ENCODE assay signal across 10 cellular contexts in the genomic region with DNA sequence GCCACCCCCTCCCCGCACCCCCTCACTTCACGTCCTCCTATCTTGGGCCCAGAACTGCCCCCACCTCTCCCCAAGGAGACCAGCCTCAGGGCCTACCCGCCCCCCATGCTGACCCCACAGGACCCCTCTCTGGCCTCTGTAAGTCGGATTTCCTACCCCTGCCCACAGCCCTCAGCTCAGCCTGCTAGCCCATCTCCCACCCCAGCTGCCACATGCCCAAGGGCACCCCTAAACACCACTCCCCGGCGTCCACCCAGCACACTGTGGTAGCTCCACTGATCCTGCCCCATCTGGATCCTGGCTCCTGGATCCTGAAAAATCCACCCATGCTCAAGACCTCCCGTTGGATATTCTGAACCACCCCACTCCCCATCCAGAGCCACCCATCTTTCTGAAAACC. TPM values are rescaled to one million over a fixed set of nuclear protein-coding genes. Genes with fewer than 3 reads are reported as not detected.
A peak's percentile ranks its signal among the peaks of the same experiment; 100 is the strongest.
DNase-seq lines count a peak whose midpoint lies in the region; ATAC-seq and TF ChIP-seq lines count a peak whose summit lies in the region.
"Had no signal": no experiment of that assay in that cellular context is flagged by ENCODE, and none has a peak within 500 bp of the region (broad histone marks: within the 10 kb centered on the region; RNA-seq: fewer than 3 reads in every experiment).

No MANE protein-coding gene starts in this region.

- WGBS in aorta, 2 donors, result 31 to 35% methylated on average over 7 of the region's 7 CpGs

- CTCF ChIA-PET in T-cell (lab: Charles Lee), result interaction anchor here (0.5 to 0.6 kb wide), 2 partner anchors 450 to 711 kb away, joined by 3 to 4 read pairs; no protein-coding TSS in a partner anchor

- intact Hi-C loops in aorta (cut with DNase I), result loop anchor here in 1 of 2 donors (1.0 kb wide), 1 partner anchor 72 kb away; the partner anchor contains the start of gene MAP2K7

- peak overlapping the region; percentile 73 to 81 (median 80) for H3K4me3 Mint-ChIP-seq in T-cell

- H3K9me3 ChIP-seq in skeletal muscle tissue (ENCODE audit: control insufficient read depth in 3 of 3, low read length in 3 of 3) (no peaks in the 10 kb centered on the region), aorta (ENCODE audit: control insufficient read depth, low read length) (no peaks in the 10 kb centered on the region)

- H3K27ac Mint-ChIP-seq in T-cell, result no peak overlapping the region

- peaks cover 17 to 21% (median 19%) of the 10 kb centered on the region in 3 donors for H3K4me1 Mint-ChIP-seq in T-cell

- TF ChIP-seq CTCF in GM13977 (IDR thresholded peaks at IDR 0.05; ENCODE audit: extremely low read depth, insufficient read depth, missing control alignments) (no peak), fibroblast of pulmonary artery (IDR thresholded peaks at IDR 0.05; ENCODE audit: low read length, missing control alignments) (no peak), omental fat pad (IDR thresholded peaks at IDR 0.05) (no peak)

- peak overlapping the region in 1 of 3 donors; percentile 80 for H3K9ac ChIP-seq in skeletal muscle tissue (ENCODE audit: low read depth in 1 of 3, low read length in 3 of 3)

- H3K4me1 ChIP-seq in skeletal muscle tissue (ENCODE audit: control insufficient read depth in 3 of 3, insufficient read depth in 3 of 3, low read length in 3 of 3) (peaks cover 16 to 24% (median 23%) of the 10 kb centered on the region in 3 donors), aorta (ENCODE audit: control insufficient read depth in 1 of 2, insufficient read depth in 2 of 2, low read length in 2 of 2) (no peaks in the 10 kb centered on the region)

- H3K4me3 ChIP-seq in fibroblast of pulmonary artery (replicated peaks; ENCODE audit: low read depth, low read length), result peak overlapping the region; percentile 66
- H3K4me3 ChIP-seq in skeletal muscle tissue (ENCODE audit: low read length in 3 of 3), result peak overlapping the region; percentile 43 to 65 (median 49)
- H3K4me3 ChIP-seq in aorta (ENCODE audit: low read length in 2 of 2), result peak overlapping the region in 1 of 2 donors; percentile 70

- H3K36me3 ChIP-seq in skeletal muscle tissue (ENCODE audit: control insufficient read depth in 3 of 3, insufficient read depth in 3 of 3, low read length in 3 of 3) (no peaks in the 10 kb centered on the region), aorta (ENCODE audit: control insufficient read depth in 1 of 2, insufficient read depth in 2 of 2, low read length in 1 of 2) (no peaks in the 10 kb centered on the region)

- in situ Hi-C loops in GM13977 (cut with MboI; ENCODE audit: low pct_unique_long_range_greater_than_20kb, low sequenced_read_pairs, unreplicated experiment), result no loop called here

- peaks cover 0 to 5% (median 0%) of the 10 kb centered on the region in 3 donors for H3K27me3 ChIP-seq in skeletal muscle tissue (ENCODE audit: control insufficient read depth in 3 of 3, insufficient read depth in 3 of 3, low read length in 3 of 3)
- no peaks in the 10 kb centered on the region for H3K27me3 ChIP-seq in aorta (ENCODE audit: control insufficient read depth in 1 of 2, insufficient read depth in 2 of 2, low read length in 1 of 2)

- H3K36me3 Mint-ChIP-seq in T-cell, result no peaks in the 10 kb centered on the region

- H3K27me3 Mint-ChIP-seq in T-cell, result no peaks in the 10 kb centered on the region

- DNase-seq in GM13977 (ENCODE audit: low spot score) (peak; percentile 30), T-cell (no peak), fibroblast of pulmonary artery (ENCODE audit: low read depth) (no peak), aorta (no peak), SW 1271 (lab: John Stamatoyannopoulos, UW) (no peak), NCI-H345 treated with DMSO at 0.1 percent for 48 hours (lab: John Stamatoyannopoulos, UW; ENCODE audit: unreplicated experiment) (no peak), omental fat pad (ENCODE audit: low spot score) (no peak)
- DNase-seq: NCI-H1092 had no signal

- ATAC-seq in T-cell (replicated peaks in 1 of 4), result no peak
- ATAC-seq in aorta (ENCODE audit: low FRiP score), result no peak
- no peak for ATAC-seq in omental fat pad (ENCODE audit: low FRiP score)

- H3K27ac ChIP-seq in skeletal muscle tissue (ENCODE audit: low read depth, low read length) (no peak overlapping the region), aorta (ENCODE audit: low read depth in 1 of 2, low read length in 2 of 2) (no peak overlapping the region)

- no peaks in the 10 kb centered on the region for H3K9me3 Mint-ChIP-seq in T-cell

- POLR2A ChIA-PET in T-cell (lab: Charles Lee), result no interaction called here

RNA-seq across cellular contexts. Expression of gene EVI5L, which starts 0.8 kb away (rescaled TPM):
- total RNA-seq in T-cell, result 10 to 100 TPM in 4 of 5 donors, 1 to 10 TPM in 1; 9.6 to 15.1 (median 13.7) TPM
- total RNA-seq in skeletal muscle tissue, result 9.4 TPM
- total RNA-seq in aorta, result 10 to 100 TPM; 13.0 to 13.4 TPM
- 10 to 100 TPM in 1 of 2 donors, 1 to 10 TPM in 1; 4.3 to 11.9 TPM for polyA plus RNA-seq in aorta
- total RNA-seq in omental fat pad, result 10 to 100 TPM in 1 of 4 donors, 1 to 10 TPM in 3; 6.9 to 10.8 (median 7.9) TPM

RNA-seq across cellular contexts. Expression of gene PRR36, which starts 43.4 kb away (rescaled TPM):
- total RNA-seq in T-cell, result under 1 TPM; 0.28 to 0.85 (median 0.36) TPM
- total RNA-seq in skeletal muscle tissue, result not detected
- under 1 TPM in 1 of 2 donors, not detected in 1; 0.09 TPM for total RNA-seq in aorta
- polyA plus RNA-seq in aorta, result under 1 TPM in 1 of 2 donors, not detected in 1; 0.13 TPM
- total RNA-seq in omental fat pad, result not detected
- total RNA-seq: myocyte had no signal

RNA-seq across cellular contexts. Expression of gene LRRC8E, which starts 57.5 kb away (rescaled TPM):
- total RNA-seq in T-cell (under 1 TPM in 1 of 5 donors, not detected in 4; 0.06 TPM), skeletal muscle tissue (under 0.01 TPM), aorta (under 1 TPM in 1 of 2 donors, not detected in 1; 0.60 TPM), omental fat pad (1 to 10 TPM in 3 of 4 donors, under 1 TPM in 1; 0.79 to 6.5 (median 3.0) TPM)
- polyA plus RNA-seq in aorta, result not detected
